ENCODE assay signal across 1 cellular context in genomic region chr12:101773560-101774206, GRCh38.
A peak's percentile ranks its signal among the peaks of the same experiment; 100 is the strongest.
TF ChIP-seq lines count a peak whose summit lies in the region.

No MANE protein-coding gene starts in this region.

TF ChIP-seq in K562, 482 proteins besides CTCF, POLR2A, EP300 and RAD21 (continued from another document and continues in another):
- TF ChIP-seq JUN (IDR thresholded peaks at IDR 0.05; ENCODE audit: borderline replicate concordance, low read depth, low read length), result no peak
- TF ChIP-seq JUN (CRISPR knock-in tag; IDR thresholded peaks at IDR 0.05; ENCODE audit: borderline replicate concordance), result no peak
- TF ChIP-seq SMC3 (conservative IDR thresholded peaks at IDR 0.05; ENCODE audit: insufficient read depth, low read depth, low read length), result peak; percentile 80
- TF ChIP-seq ARID2 (IDR thresholded peaks at IDR 0.05), result peak; percentile 83; the same call in 1 of the 2 replicates
- no peak for TF ChIP-seq ZBTB34 (CRISPR knock-in tag; IDR thresholded peaks at IDR 0.05)
- no peak for TF ChIP-seq ZBTB12 (CRISPR knock-in tag; IDR thresholded peaks at IDR 0.05)
- no peak for TF ChIP-seq ZNF444 (CRISPR knock-in tag; IDR thresholded peaks at IDR 0.05)
- no peak for TF ChIP-seq PATZ1 (CRISPR knock-in tag; IDR thresholded peaks at IDR 0.05; ENCODE audit: borderline replicate concordance)
- no peak for TF ChIP-seq ZKSCAN8 (CRISPR knock-in tag; IDR thresholded peaks at IDR 0.05)
- 0 out of 2 replicates have a peak, but pooled peaks have one; percentile 18 for TF ChIP-seq OTX1 (CRISPR knock-in tag; IDR thresholded peaks at IDR 0.05)
- TF ChIP-seq PREB (CRISPR knock-in tag; IDR thresholded peaks at IDR 0.05), result no peak
- no peak for TF ChIP-seq STAT5A (IDR thresholded peaks at IDR 0.05; ENCODE audit: borderline replicate concordance, low read length)
- TF ChIP-seq RFX5 (IDR thresholded peaks at IDR 0.05; ENCODE audit: low read depth, low read length), result no peak
- TF ChIP-seq MTF1 (CRISPR knock-in tag; IDR thresholded peaks at IDR 0.05; ENCODE audit: borderline replicate concordance), result no peak
- no peak for TF ChIP-seq TSC22D4 (tag; IDR thresholded peaks at IDR 0.05)
- no peak for TF ChIP-seq GTF2F1 (IDR thresholded peaks at IDR 0.05; ENCODE audit: low read depth, low read length)
- TF ChIP-seq CTCFL (IDR thresholded peaks at IDR 0.05; ENCODE audit: borderline replicate concordance, insufficient read depth, low read depth, low read length, poor library complexity, severe bottlenecking), result peak; percentile 20
- TF ChIP-seq SFPQ (IDR thresholded peaks at IDR 0.05; ENCODE audit: low read depth, low read length), result no peak
- TF ChIP-seq ZBTB2 (IDR thresholded peaks at IDR 0.05), result no peak
- TF ChIP-seq STAT6 (CRISPR knock-in tag; IDR thresholded peaks at IDR 0.05), result no peak
- peak; percentile 92 for TF ChIP-seq DEAF1 (CRISPR knock-in tag; IDR thresholded peaks at IDR 0.05)
- TF ChIP-seq ZFP36 (IDR thresholded peaks at IDR 0.05; ENCODE audit: low read depth, low read length, partially characterized antibody), result no peak
- TF ChIP-seq BCLAF1 (IDR thresholded peaks at IDR 0.05; ENCODE audit: borderline replicate concordance in 1 of 2, control insufficient read depth in 1 of 2, low read depth in 2 of 2, low read length in 1 of 2), result no peak
- no peak for TF ChIP-seq FOXP1 (CRISPR knock-in tag; IDR thresholded peaks at IDR 0.05)
- no peak for TF ChIP-seq MXI1 (IDR thresholded peaks at IDR 0.05; ENCODE audit: low read depth, low read length)
- TF ChIP-seq ZNF511 (CRISPR knock-in tag; IDR thresholded peaks at IDR 0.05), result no peak
- TF ChIP-seq FOXA3 (CRISPR knock-in tag; conservative IDR thresholded peaks at IDR 0.05 in 1 of 2, IDR thresholded peaks at IDR 0.05 in 1 of 2), result no peak
- TF ChIP-seq EWSR1 (IDR thresholded peaks at IDR 0.05; ENCODE audit: borderline replicate concordance, low read depth, partially characterized antibody), result peak; percentile 15
- no peak for TF ChIP-seq SMARCB1 (IDR thresholded peaks at IDR 0.05; ENCODE audit: insufficient read length, low read depth)
- TF ChIP-seq FOS (IDR thresholded peaks at IDR 0.05; ENCODE audit: extremely low read depth, insufficient read length), result no peak
- TF ChIP-seq ZNF143 (CRISPR knock-in tag; IDR thresholded peaks at IDR 0.05), result no peak
- TF ChIP-seq CREB3L1 (IDR thresholded peaks at IDR 0.05; ENCODE audit: borderline replicate concordance, low read depth), result no peak
- TF ChIP-seq PHB (CRISPR knock-in tag; IDR thresholded peaks at IDR 0.05), result no peak
- TF ChIP-seq STAG1 (CRISPR knock-in tag; IDR thresholded peaks at IDR 0.05; ENCODE audit: borderline replicate concordance), result peak; percentile 8; the same call in 1 of the 2 replicates
